21 cellular contexts compared by ENCODE assay signal in the genomic region with DNA sequence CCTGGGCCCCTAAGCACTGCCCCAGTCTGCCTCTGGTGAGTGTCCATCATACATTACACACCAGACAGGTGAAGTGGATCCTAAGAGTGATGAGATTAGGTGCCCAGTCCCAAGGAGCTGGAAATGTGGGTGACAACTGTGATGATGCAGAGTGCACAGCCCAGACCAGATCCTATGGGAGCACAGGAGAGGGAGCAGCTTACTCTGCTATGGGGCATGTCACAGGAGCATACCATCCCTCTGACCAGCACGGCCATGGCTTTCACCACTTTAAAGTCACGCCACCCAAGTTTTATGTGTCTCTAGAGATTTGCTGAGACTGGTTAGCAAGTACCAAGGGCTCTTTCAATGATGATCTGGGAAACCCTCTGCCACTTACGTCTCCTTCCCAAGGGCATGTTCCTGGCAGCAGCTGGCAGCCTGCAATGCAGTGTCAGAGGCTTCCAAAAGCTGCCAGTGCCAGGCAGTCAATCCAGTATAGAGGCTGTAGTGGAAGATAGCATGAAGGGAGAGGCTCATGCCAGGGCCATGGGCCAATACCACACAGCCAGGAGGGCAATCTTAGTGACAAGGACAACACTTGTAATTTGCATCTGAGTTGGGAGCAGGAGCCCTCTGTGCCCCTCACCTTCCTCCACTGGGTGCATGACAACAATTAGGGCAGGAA. TPM values are rescaled to one million over a fixed set of nuclear protein-coding genes. Genes with fewer than 3 reads are reported as not detected.
DNase-seq lines count a peak whose midpoint lies in the region; ATAC-seq and TF ChIP-seq lines count a peak whose summit lies in the region.
"Had no signal": no experiment of that assay in that cellular context is flagged by ENCODE, and none has a peak within 500 bp of the region (broad histone marks: within the 10 kb centered on the region; RNA-seq: fewer than 3 reads in every experiment).

No MANE protein-coding gene starts in this region.

- no peak for TF ChIP-seq CTCF in psoas muscle (IDR thresholded peaks at IDR 0.05)

- peak; percentile 95 for ATAC-seq in Right ventricle myocardium superior (ENCODE audit: poor library complexity)
- peak; percentile 65 to 78 (median 73) for ATAC-seq in psoas muscle
- ATAC-seq: activated CD8-positive, alpha-beta memory T cell treated with anti-CD3 and anti-CD28 coated beads, Interleukin-2, amount 10 ng/mL, durations not matched to agents 7 days and 5 days; T-helper 17 cell had no signal

- DNase-seq in DMS79 (lab: John Stamatoyannopoulos, UW) (peak; percentile 91), NCI-H2107 treated with DMSO at 0.1 percent for 48 hours (lab: John Stamatoyannopoulos, UW; ENCODE audit: unreplicated experiment) (peak; percentile 26), Right ventricle myocardium superior (peak; percentile 83), psoas muscle (peak in 1 of 2 donors; percentile 54), posterior vena cava (ENCODE audit: low spot score) (no peak), SJCRH30 (no peak), NCI-H1092 (lab: John Stamatoyannopoulos, UW) (no peak), NCI-H2171 treated with DMSO at 0.1 percent for 48 hours (lab: John Stamatoyannopoulos, UW) (no peak)
- DNase-seq: activated CD4-positive, alpha-beta T cell treated with anti-CD3 and anti-CD28 coated beads, Interleukin-2, amount 10 ng/mL, durations not matched to agents 24 days and 14 days; activated CD8-positive, alpha-beta memory T cell treated with anti-CD3 and anti-CD28 coated beads, Interleukin-2, amount 10 ng/mL, durations not matched to agents 7 days and 5 days; activated naive CD4-positive, alpha-beta T cell treated with anti-CD3 and anti-CD28 coated beads, Interleukin-2, amount 50 U/mL, for 16 hours; NCI-H1105; stimulated activated CD4-positive, alpha-beta T cell treated with anti-CD3 and anti-CD28 coated beads, Interleukin-4, amount 100 ng/mL, for 4 hours; T-helper 17 cell had no signal

- WGBS in psoas muscle, 3 donors, result 27 to 41% (median 29%) methylated on average over 3 of the region's 3 CpGs

- H3K4me1 ChIP-seq in psoas muscle (peaks cover 16% of the 10 kb centered on the region), SJCRH30 (no peaks in the 10 kb centered on the region)
- H3K4me1 ChIP-seq: Peyer's patch had no signal

- peak overlapping the region; percentile 67 for H3K27ac ChIP-seq in psoas muscle
- no peak overlapping the region for H3K27ac ChIP-seq in SJCRH30
- H3K27ac ChIP-seq: Peyer's patch had no signal

- no peaks in the 10 kb centered on the region for H3K9me3 ChIP-seq in psoas muscle
- no peaks in the 10 kb centered on the region for H3K9me3 ChIP-seq in SJCRH30 (replicated peaks)
- H3K9me3 ChIP-seq: Peyer's patch had no signal

- H3K4me3 ChIP-seq in psoas muscle (no peak overlapping the region), SJCRH30 (no peak overlapping the region)
- H3K4me3 ChIP-seq: Peyer's patch, stomach had no signal

- no peaks in the 10 kb centered on the region for H3K27me3 ChIP-seq in psoas muscle (ENCODE audit: insufficient read depth in 3 of 3, low read length in 2 of 3)
- H3K27me3 ChIP-seq in SJCRH30, result no peaks in the 10 kb centered on the region
- H3K27me3 ChIP-seq: Peyer's patch, stomach had no signal

- intact Hi-C loops in Right ventricle myocardium superior (cut with DNase I) (no loop called here), psoas muscle (cut with DNase I) (loop anchor here in 1 of 2 donors (5.0 to 10.0 kb wide), 2 partner anchors 255 to 487 kb away; no protein-coding TSS in a partner anchor), posterior vena cava (cut with DNase I) (no loop called here)

- H3K36me3 ChIP-seq in psoas muscle (ENCODE audit: insufficient read depth in 1 of 2, low read depth in 1 of 2) (no peaks in the 10 kb centered on the region), SJCRH30 (no peaks in the 10 kb centered on the region)
- H3K36me3 ChIP-seq: Peyer's patch, stomach had no signal

RNA-seq across cellular contexts. Expression of a gene that starts 40.2 kb away (rescaled TPM):
- total RNA-seq in Right ventricle myocardium superior, result 0.05 TPM
- under 1 TPM in 3 of 4 donors, not detected in 1; 0.04 to 0.32 (median 0.21) TPM for total RNA-seq in psoas muscle
- under 1 TPM in 2 of 3 donors, not detected in 1; under 0.01 to 0.06 TPM for polyA plus RNA-seq in psoas muscle
- 1 to 10 TPM in 1 of 2 donors, under 1 TPM in 1; 0.46 to 1.2 TPM for total RNA-seq in posterior vena cava
- total RNA-seq in SJCRH30 (2014; rRNA removed; shearing (Covaris generic)), result 0.56 and 0.73 TPM in 2 replicates
- total RNA-seq: activated CD4-positive, alpha-beta T cell treated with anti-CD3 and anti-CD28 coated beads, Interleukin-2, amount 10 ng/mL, durations not matched to agents 24 days and 14 days; activated CD8-positive, alpha-beta memory T cell treated with anti-CD3 and anti-CD28 coated beads, Interleukin-2, amount 10 ng/mL, durations not matched to agents 7 days and 5 days; activated T-helper 1 cell treated with anti-CD3 and anti-CD28 coated beads, Interleukin-12 subunit alpha, Interleukin-12 subunit beta, Interleukin-2, Interleukin-4 antibody, amounts not matched to agents 30 ng/mL and 10 ng/mL and 1 ng/mL, durations not matched to agents 14 hours and 24 hours and 36 hours; endothelial cell of umbilical vein; H4; pulmonary artery endothelial cell; T-helper 17 cell had no signal
- polyA plus RNA-seq: BJ had no signal

Comparison
In these comparisons a context has a peak if more than half of its experiments do, and no peak if none do; other contexts are left out.
1. DNase-seq: peak in DMS79 (single experiment), NCI-H2107 treated with DMSO at 0.1 percent for 48 hours (single experiment) and Right ventricle myocardium superior (single experiment); none in posterior vena cava (single experiment), SJCRH30 (0 of 2), NCI-H1092 (single experiment) and NCI-H2171 treated with DMSO at 0.1 percent for 48 hours (single experiment).